ENCODE assay signal across 9 cellular contexts in the genomic region with DNA sequence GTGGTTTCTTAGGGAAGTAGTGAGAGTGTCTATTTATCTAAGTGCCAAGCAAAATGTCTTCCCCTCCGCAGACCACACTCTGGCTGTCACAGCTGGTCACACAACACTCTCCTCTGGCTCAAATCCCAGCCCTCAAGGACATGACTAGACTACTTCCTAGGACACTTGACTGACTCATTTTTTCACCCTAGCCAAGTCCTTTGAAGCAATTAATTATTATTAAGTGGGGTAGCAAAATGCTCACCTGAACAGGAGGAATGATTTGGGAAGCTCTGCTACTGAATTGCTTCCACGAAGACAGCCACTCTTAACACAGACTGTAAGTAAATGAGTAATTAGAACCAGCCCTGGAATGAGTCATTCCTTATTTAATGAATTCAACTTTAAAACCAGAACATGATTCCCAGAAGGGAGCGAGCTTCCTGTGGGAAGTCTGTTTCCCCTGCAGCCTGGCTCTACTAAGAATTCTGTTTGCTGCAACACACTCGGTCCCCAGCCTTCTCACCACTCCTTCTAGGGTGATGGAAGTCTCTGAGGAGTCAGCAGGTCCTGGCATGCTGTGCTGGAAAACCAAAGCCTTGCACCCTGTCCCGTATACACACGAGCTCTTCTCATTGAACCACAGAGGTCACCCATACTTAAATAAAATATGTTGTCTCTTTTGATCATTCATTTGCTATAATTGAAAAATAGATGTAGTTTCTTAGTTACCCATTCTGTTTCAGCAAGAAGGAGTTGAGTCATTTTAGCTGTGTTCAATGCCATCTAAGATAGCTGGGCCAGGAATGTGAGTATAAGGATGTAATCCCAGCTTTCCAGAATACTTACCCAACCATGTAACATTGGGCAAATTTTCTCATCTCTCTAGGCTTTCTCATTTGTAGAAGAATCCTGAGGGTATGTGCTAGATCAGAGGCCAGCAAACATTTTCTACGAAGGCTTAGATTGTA.
DNase-seq lines count a peak whose midpoint lies in the region; ATAC-seq and TF ChIP-seq lines count a peak whose summit lies in the region.
"Had no signal": no experiment of that assay in that cellular context is flagged by ENCODE, and none has a peak within 500 bp of the region (broad histone marks: within the 10 kb centered on the region; RNA-seq: fewer than 3 reads in every experiment).

No MANE protein-coding gene starts in this region.

- H3K27me3 ChIP-seq in lung (ENCODE audit: control insufficient read depth, insufficient read depth), result no peaks in the 10 kb centered on the region

- H3K36me3 ChIP-seq in lung (ENCODE audit: control insufficient read depth in 2 of 2, insufficient read depth in 2 of 2, low read length in 2 of 2), result no peaks in the 10 kb centered on the region

- H3K4me3 ChIP-seq in lung, result no peak overlapping the region

- peaks cover 12% of the 10 kb centered on the region for H3K36me3 Mint-ChIP-seq in brain

- DNase-seq in COLO829 (ENCODE audit: low spot score) (peak; percentile 60), LoVo (ENCODE audit: low spot score) (peak; percentile 46), lung (ENCODE audit: low spot score) (peak; percentile 74), NCI-H226 (no peak)
- DNase-seq in stimulated activated CD4-positive, alpha-beta T cell treated with anti-CD3 and anti-CD28 coated beads, Interleukin-1b, Interleukin-23, amount 100 ng/mL, for 48 hours, result no peak
- no peak for DNase-seq in activated T-cell treated with anti-CD3 and anti-CD28 coated beads, Interleukin-2, amount 50 U/mL, for 1 hour

- H3K9me3 ChIP-seq in lung (ENCODE audit: control insufficient read depth in 2 of 2, insufficient read depth in 1 of 2, low read length in 1 of 2), result no peaks in the 10 kb centered on the region

- no peak for TF ChIP-seq CTCF in brain (conservative IDR thresholded peaks at IDR 0.05)
- TF ChIP-seq CTCF in lung (IDR thresholded peaks at IDR 0.05; ENCODE audit: control extremely low read depth, extremely low read depth), result no peak

- peaks cover 0 to 3% (median 0%) of the 10 kb centered on the region in 5 experiments for H3K9me3 Mint-ChIP-seq in brain
- H3K9me3 Mint-ChIP-seq: neural crest cell had no signal

- H3K4me1 ChIP-seq in lung (ENCODE audit: control insufficient read depth in 2 of 2, insufficient read depth in 2 of 2, low read length in 2 of 2), result peaks cover 2 to 8% of the 10 kb centered on the region in 2 donors

- H3K4me3 Mint-ChIP-seq in brain, result peak overlapping the region in 4 of 5 experiments; percentile 1 to 70 (median 41)
- H3K4me3 Mint-ChIP-seq: neural crest cell had no signal

- H3K4me1 Mint-ChIP-seq in brain, result peaks cover 34% of the 10 kb centered on the region

- H3K27ac ChIP-seq in lung (ENCODE audit: low read depth in 1 of 2, low read length in 1 of 2), result peak overlapping the region; percentile 46 to 81

- peak; percentile 77 for ATAC-seq in lung (ENCODE audit: insufficient read depth, low FRiP score)
- no peak for ATAC-seq in HG03175 (IDR thresholded peaks at IDR 0.05; ENCODE audit: unreplicated experiment)

- no peaks in the 10 kb centered on the region for H3K27me3 Mint-ChIP-seq in brain

- peak overlapping the region in 4 of 5 experiments; percentile 78 to 97 (median 88) for H3K27ac Mint-ChIP-seq in brain

- WGBS in lung, 2 donors, result 31 to 43% methylated on average over 7 of the region's 7 CpGs

Comparison
In these comparisons a context has a peak if more than half of its experiments do, and no peak if none do; other contexts are left out.
1. DNase-seq: peak in COLO829 (single experiment), LoVo (single experiment) and lung (single experiment); none in stimulated activated CD4-positive, alpha-beta T cell treated with anti-CD3 and anti-CD28 coated beads, Interleukin-1b, Interleukin-23, amount 100 ng/mL, for 48 hours (single experiment), NCI-H226 (single experiment) and activated T-cell treated with anti-CD3 and anti-CD28 coated beads, Interleukin-2, amount 50 U/mL, for 1 hour (single experiment).